In the genomic region with DNA sequence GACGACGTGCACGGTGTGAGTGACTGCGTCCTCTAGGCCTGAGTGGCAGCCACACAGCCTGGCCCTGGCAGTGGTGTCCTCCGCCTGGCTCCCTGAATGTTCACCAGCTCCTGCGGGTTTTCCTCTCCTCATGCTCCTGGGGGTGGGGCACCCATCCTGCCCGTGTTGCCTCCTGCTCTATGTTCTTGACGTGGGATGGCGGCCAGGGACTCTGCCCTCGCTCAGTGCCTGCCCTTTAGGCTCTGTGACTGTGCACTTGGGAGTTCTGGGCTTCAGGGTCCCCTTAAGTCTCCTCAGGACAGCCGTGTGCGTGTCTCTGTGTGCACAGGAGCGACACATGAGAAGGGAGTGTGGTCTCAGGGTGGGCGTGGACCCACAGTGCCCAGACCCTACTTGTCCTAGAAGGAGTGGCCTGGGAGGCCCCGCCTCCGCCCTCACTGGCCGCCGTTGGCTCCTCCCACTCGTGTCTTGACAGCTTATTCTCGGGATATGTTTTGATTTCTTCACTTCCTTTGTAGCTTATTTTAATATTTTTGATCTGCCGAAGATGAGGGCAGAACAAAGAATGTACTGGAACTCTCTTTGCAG, we compare ENCODE assay signal across 8 cellular contexts. TPM values are rescaled to one million over a fixed set of nuclear protein-coding genes. Genes with fewer than 3 reads are reported as not detected.
DNase-seq lines count a peak whose midpoint lies in the region; ATAC-seq and TF ChIP-seq lines count a peak whose summit lies in the region.

No MANE protein-coding gene starts in this region.

- peaks cover 2% of the 10 kb centered on the region for H3K27me3 Mint-ChIP-seq in activated naive CD4-positive, alpha-beta T cell treated with anti-CD3 and anti-CD28 coated beads, Interleukin-2, amount 10 ng/mL, durations not matched to agents 7 days and 5 days

- peak overlapping the region; percentile 96 for H3K4me3 Mint-ChIP-seq in activated naive CD4-positive, alpha-beta T cell treated with anti-CD3 and anti-CD28 coated beads, Interleukin-2, amount 10 ng/mL, durations not matched to agents 7 days and 5 days

- H3K27ac ChIP-seq in DND-41 (ENCODE audit: low read length) (peak overlapping the region; percentile 27; the same call in 1 of the 2 replicates), tibial artery (peak overlapping the region; percentile 90 to 94)

- peaks cover 47% of the 10 kb centered on the region for H3K36me3 Mint-ChIP-seq in activated naive CD4-positive, alpha-beta T cell treated with anti-CD3 and anti-CD28 coated beads, Interleukin-2, amount 10 ng/mL, durations not matched to agents 7 days and 5 days

- peaks cover 18% of the 10 kb centered on the region; the same call in 1 of the 2 replicates for H3K36me3 ChIP-seq in DND-41 (ENCODE audit: insufficient read depth, low read length)
- no peaks in the 10 kb centered on the region for H3K36me3 ChIP-seq in tibial artery

- no peaks in the 10 kb centered on the region for H3K9me3 Mint-ChIP-seq in activated naive CD4-positive, alpha-beta T cell treated with anti-CD3 and anti-CD28 coated beads, Interleukin-2, amount 10 ng/mL, durations not matched to agents 7 days and 5 days

- H3K27ac Mint-ChIP-seq in activated naive CD4-positive, alpha-beta T cell treated with anti-CD3 and anti-CD28 coated beads, Interleukin-2, amount 10 ng/mL, durations not matched to agents 7 days and 5 days = peak overlapping the region; percentile 99

- H3K9me3 ChIP-seq in DND-41 (ENCODE audit: insufficient read depth, low read length, severe bottlenecking) (no peaks in the 10 kb centered on the region), tibial artery (no peaks in the 10 kb centered on the region)

- peak overlapping the region in 1 of 2 experiments; percentile 91; a peak in 2 of 4 replicates for H3K4me3 ChIP-seq in DND-41 (ENCODE audit: low read depth in 1 of 2, low read length in 2 of 2)
- peak overlapping the region; percentile 84 to 88 for H3K4me3 ChIP-seq in tibial artery

- CTCF ChIA-PET in activated naive CD4-positive, alpha-beta T cell treated with anti-CD3 and anti-CD28 coated beads, Interleukin-2, amount 10 ng/mL, durations not matched to agents 7 days and 5 days (lab: Charles Lee) = interaction anchor here (0.9 to 3.7 kb wide), 7 partner anchors 32 to 150 kb away, joined by 3 to 21 read pairs (median 4); no protein-coding TSS in a partner anchor

- peaks cover 54% of the 10 kb centered on the region for H3K4me1 Mint-ChIP-seq in activated naive CD4-positive, alpha-beta T cell treated with anti-CD3 and anti-CD28 coated beads, Interleukin-2, amount 10 ng/mL, durations not matched to agents 7 days and 5 days

- H2AFZ ChIP-seq in DND-41 (ENCODE audit: low read depth, low read length) = no peak overlapping the region

- no peak for DNase-seq in DND-41
- peak; percentile 63 for DNase-seq in RPMI7951 (ENCODE audit: low read depth)
- peak; percentile 92 for DNase-seq in activated naive CD4-positive, alpha-beta T cell treated with anti-CD3 and anti-CD28 coated beads, Interleukin-2, amount 10 ng/mL, durations not matched to agents 7 days and 5 days
- peak; percentile 71 for DNase-seq in glomerular visceral epithelial cell (ENCODE audit: extremely low spot score)
- peak; percentile 67 for DNase-seq in non-pigmented ciliary epithelial cell (ENCODE audit: low read depth)
- DNase-seq in tibial artery = peak; percentile 96 to 98
- DNase-seq in NCI-H146 treated with DMSO at 0.1 percent for 48 hours (lab: John Stamatoyannopoulos, UW; ENCODE audit: unreplicated experiment) = no peak

- H3K4me2 ChIP-seq in DND-41 (ENCODE audit: insufficient read depth, low read length) = peak overlapping the region; percentile 78

- intact Hi-C loops in tibial artery (cut with DNase I; ENCODE audit: low total_unique reads) = loop anchor here (5.0 kb wide), 2 partner anchors 34 to 81 kb away; no protein-coding TSS in a partner anchor

- H3K4me1 ChIP-seq in DND-41 (ENCODE audit: insufficient read depth, low read length) (peaks cover 58% of the 10 kb centered on the region), tibial artery (peaks cover 11 to 61% (median 47%) of the 10 kb centered on the region in 4 donors)

- peak overlapping the region; percentile 78; the same call in 1 of the 2 replicates for H3K9ac ChIP-seq in DND-41 (ENCODE audit: low read depth, low read length)

- H3K27me3 ChIP-seq in DND-41 (ENCODE audit: insufficient read depth, low read length, poor library complexity) = peaks cover 7% of the 10 kb centered on the region
- no peaks in the 10 kb centered on the region for H3K27me3 ChIP-seq in tibial artery

- peaks cover 79% of the 10 kb centered on the region for H3K79me2 ChIP-seq in DND-41 (ENCODE audit: insufficient read depth, low read length)

- no peak for TF ChIP-seq CTCF in DND-41 (IDR thresholded peaks at IDR 0.05; ENCODE audit: borderline replicate concordance, extremely low read depth, low read length, poor library complexity, severe bottlenecking)
- no peak for TF ChIP-seq CTCF in tibial artery (IDR thresholded peaks at IDR 0.05)

- peaks cover 82% of the 10 kb centered on the region for H4K20me1 ChIP-seq in DND-41 (ENCODE audit: insufficient read depth, low read length)

- ATAC-seq in DND-41 (ENCODE audit: insufficient read depth, low read depth) = no peak
- no peak for ATAC-seq in GM21360 (IDR thresholded peaks at IDR 0.05; ENCODE audit: unreplicated experiment)

RNA-seq across cellular contexts. Expression of a gene that starts 3.6 kb away (rescaled TPM):
- total RNA-seq in RPMI7951 (2014; rRNA removed; shearing (Covaris generic)) = 3.5 and 7.7 TPM in 2 replicates

RNA-seq across cellular contexts. Expression of a gene that starts 37.2 kb away (rescaled TPM):
- 30.3 and 38.3 TPM in 2 replicates for total RNA-seq in RPMI7951 (2014; rRNA removed; shearing (Covaris generic))

Comparison
In these comparisons a context has a peak if more than half of its experiments do, and no peak if none do; other contexts are left out.
1. DNase-seq: peak in RPMI7951 (single experiment), activated naive CD4-positive, alpha-beta T cell treated with anti-CD3 and anti-CD28 coated beads, Interleukin-2, amount 10 ng/mL, durations not matched to agents 7 days and 5 days (single experiment), glomerular visceral epithelial cell (single experiment), non-pigmented ciliary epithelial cell (single experiment) and tibial artery (2 of 2); none in DND-41 (single experiment) and NCI-H146 treated with DMSO at 0.1 percent for 48 hours (single experiment).